In the genomic region with DNA sequence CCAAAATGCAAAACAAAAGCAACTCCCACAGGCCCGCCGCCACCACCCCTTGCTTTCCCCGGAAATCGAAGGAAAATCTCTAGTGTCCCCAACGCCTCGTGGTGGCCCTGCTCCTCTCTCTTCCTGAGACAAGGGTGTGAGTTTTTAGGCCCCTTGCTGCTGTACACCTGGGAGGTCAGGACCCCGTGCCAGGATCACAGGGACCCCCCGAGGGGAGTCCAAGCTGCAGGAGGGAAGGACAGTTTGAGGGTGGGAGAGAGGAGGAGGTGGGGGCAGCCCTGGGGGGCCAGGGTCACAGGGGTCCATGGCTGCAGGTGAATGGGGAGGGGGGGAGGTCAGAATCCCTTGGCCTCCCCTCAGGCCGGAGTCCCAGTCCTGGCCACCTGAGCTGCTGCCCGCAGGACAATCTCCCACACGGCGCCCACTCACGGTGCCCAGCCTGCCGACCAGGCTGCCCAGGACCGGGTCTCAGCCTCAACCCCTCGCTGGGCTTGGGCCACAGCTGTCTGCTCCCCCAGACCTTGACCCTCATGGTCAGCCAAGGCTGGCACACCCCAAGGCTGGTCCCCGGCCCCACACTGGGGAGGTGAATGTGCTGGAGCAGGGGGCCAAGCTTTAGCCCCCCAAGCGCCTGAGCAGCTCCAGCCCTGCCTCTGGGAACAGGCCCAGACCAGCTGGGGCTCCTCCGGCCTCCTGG, we compare ENCODE assay signal across 8 cellular contexts. TPM values are rescaled to one million over a fixed set of nuclear protein-coding genes. Genes with fewer than 3 reads are reported as not detected.
A peak's percentile ranks its signal among the peaks of the same experiment; 100 is the strongest.
DNase-seq lines count a peak whose midpoint lies in the region; ATAC-seq, FAIRE-seq and TF ChIP-seq lines count a peak whose summit lies in the region.

No MANE protein-coding gene starts in this region.

- no peak for TF ChIP-seq CTCF in A549 (IDR thresholded peaks at IDR 0.05)

- FAIRE-seq in A549 (lab: Jason Lieb, UNC), result no peak

- H3K4me3 ChIP-seq in A549 (peak overlapping the region; percentile 35; the same call in 2 of the 3 replicates), muscle layer of colon (ENCODE audit: low read depth in 1 of 2, low read length in 2 of 2) (peak overlapping the region in 1 of 2 donors; percentile 58)
- H3K4me3 ChIP-seq in effector memory CD4-positive, alpha-beta T cell (ENCODE audit: insufficient read depth, low read depth, low read length, poor library complexity, severe bottlenecking), result peak overlapping the region; percentile 26

- H3K27me3 ChIP-seq in effector memory CD4-positive, alpha-beta T cell (replicated peaks; ENCODE audit: control insufficient read depth, insufficient read depth, low read length, poor library complexity, severe bottlenecking), result no peaks in the 10 kb centered on the region
- no peaks in the 10 kb centered on the region for H3K27me3 ChIP-seq in muscle layer of colon (ENCODE audit: control insufficient read depth in 1 of 2, insufficient read depth in 2 of 2, low read length in 2 of 2)

- DNase-seq in A549 (ENCODE audit: low read depth in 1 of 2, low spot score in 1 of 2), result no peak
- DNase-seq in HK-2 (ENCODE audit: unreplicated experiment), result peak; percentile 18
- DNase-seq in effector memory CD4-positive, alpha-beta T cell, result no peak
- DNase-seq in NCI-H187 treated with DMSO at 0.1 percent for 48 hours (lab: John Stamatoyannopoulos, UW), result no peak
- DNase-seq in SW480 (ENCODE audit: low spot score), result no peak
- DNase-seq in DMS79 (lab: John Stamatoyannopoulos, UW), result no peak

- TF ChIP-seq RAD21 in A549 (conservative IDR thresholded peaks at IDR 0.05 in 1 of 2, IDR thresholded peaks at IDR 0.05 in 1 of 2), result no peak

- peak overlapping the region; percentile 40 to 88; a peak in 5 of 6 replicates for H3K27ac ChIP-seq in A549
- peak overlapping the region; percentile 78 for H3K27ac ChIP-seq in effector memory CD4-positive, alpha-beta T cell (ENCODE audit: insufficient read depth, low read length, poor library complexity, severe bottlenecking)
- H3K27ac ChIP-seq in muscle layer of colon (ENCODE audit: low read depth, low read length), result peak overlapping the region; percentile 59

- ATAC-seq in A549, result no peak
- ATAC-seq in HG03439 (IDR thresholded peaks at IDR 0.05; ENCODE audit: unreplicated experiment), result no peak

- POLR2A ChIA-PET in A549 (lab: Yijun Ruan, JAX), result interaction anchor here (0.8 kb wide), 1 partner anchor 230 kb away, joined by 5 read pairs; no protein-coding TSS in a partner anchor

- WGBS in A549 (ENCODE audit: missing lambda C conversion rate), result 43% methylated on average over 15 of the region's 19 CpGs

- TF ChIP-seq POLR2A in A549 (IDR thresholded peaks at IDR 0.05; ENCODE audit: low read length), result no peak

- no peak overlapping the region for H3K9ac ChIP-seq in muscle layer of colon (ENCODE audit: low read length)

- H3K36me3 ChIP-seq in effector memory CD4-positive, alpha-beta T cell (ENCODE audit: control insufficient read depth, insufficient read depth, low read length), result no peaks in the 10 kb centered on the region
- peaks cover 6% of the 10 kb centered on the region for H3K36me3 ChIP-seq in muscle layer of colon (ENCODE audit: insufficient read depth, low read length)

- H3K9me3 ChIP-seq in A549 (no peaks in the 10 kb centered on the region), muscle layer of colon (ENCODE audit: low read length) (no peaks in the 10 kb centered on the region)
- no peaks in the 10 kb centered on the region for H3K9me3 ChIP-seq in effector memory CD4-positive, alpha-beta T cell (ENCODE audit: control insufficient read depth, low read length)

- CTCF ChIA-PET in A549 (lab: Yijun Ruan, JAX), result interaction anchor here (0.6 to 7.0 kb wide), 9 partner anchors 15 to 494 kb away, joined by 3 to 87 read pairs (median 7); a partner anchor contains a TSS

- H3K4me1 ChIP-seq in A549, result peaks cover 43% of the 10 kb centered on the region
- peaks cover 22% of the 10 kb centered on the region for H3K4me1 ChIP-seq in effector memory CD4-positive, alpha-beta T cell (ENCODE audit: control insufficient read depth, insufficient read depth, low read length, poor library complexity, severe bottlenecking)
- H3K4me1 ChIP-seq in muscle layer of colon (ENCODE audit: insufficient read depth, low read length), result peaks cover 55% of the 10 kb centered on the region

- H3K4me2 ChIP-seq in A549, result peak overlapping the region; percentile 98

- TF ChIP-seq EP300 in A549 (IDR thresholded peaks at IDR 0.05), result no peak

TF ChIP-seq in A549, 52 proteins besides CTCF, POLR2A, EP300 and RAD21:
- TF ChIP-seq PHF8 (IDR thresholded peaks at IDR 0.05; ENCODE audit: borderline replicate concordance, low read depth), result no peak
- TF ChIP-seq, protein P1, sequence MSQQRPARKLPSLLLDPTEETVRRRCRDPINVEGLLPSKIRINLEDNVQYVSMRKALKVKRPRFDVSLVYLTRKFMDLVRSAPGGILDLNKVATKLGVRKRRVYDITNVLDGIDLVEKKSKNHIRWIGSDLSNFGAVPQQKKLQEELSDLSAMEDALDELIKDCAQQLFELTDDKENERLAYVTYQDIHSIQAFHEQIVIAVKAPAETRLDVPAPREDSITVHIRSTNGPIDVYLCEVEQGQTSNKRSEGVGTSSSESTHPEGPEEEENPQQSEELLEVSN (IDR thresholded peaks at IDR 0.05; ENCODE audit: borderline replicate concordance, low read depth), result 0 out of 2 replicates have a peak, but pooled peaks have one; percentile 22
- no peak for TF ChIP-seq HOXB5 (CRISPR knock-in tag; IDR thresholded peaks at IDR 0.05)
- TF ChIP-seq, protein P2, sequence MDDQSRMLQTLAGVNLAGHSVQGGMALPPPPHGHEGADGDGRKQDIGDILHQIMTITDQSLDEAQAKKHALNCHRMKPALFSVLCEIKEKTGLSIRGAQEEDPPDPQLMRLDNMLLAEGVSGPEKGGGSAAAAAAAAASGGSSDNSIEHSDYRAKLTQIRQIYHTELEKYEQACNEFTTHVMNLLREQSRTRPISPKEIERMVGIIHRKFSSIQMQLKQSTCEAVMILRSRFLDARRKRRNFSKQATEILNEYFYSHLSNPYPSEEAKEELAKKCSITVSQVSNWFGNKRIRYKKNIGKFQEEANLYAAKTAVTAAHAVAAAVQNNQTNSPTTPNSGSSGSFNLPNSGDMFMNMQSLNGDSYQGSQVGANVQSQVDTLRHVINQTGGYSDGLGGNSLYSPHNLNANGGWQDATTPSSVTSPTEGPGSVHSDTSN (IDR thresholded peaks at IDR 0.05), result peak; percentile 23
- TF ChIP-seq, protein P3, sequence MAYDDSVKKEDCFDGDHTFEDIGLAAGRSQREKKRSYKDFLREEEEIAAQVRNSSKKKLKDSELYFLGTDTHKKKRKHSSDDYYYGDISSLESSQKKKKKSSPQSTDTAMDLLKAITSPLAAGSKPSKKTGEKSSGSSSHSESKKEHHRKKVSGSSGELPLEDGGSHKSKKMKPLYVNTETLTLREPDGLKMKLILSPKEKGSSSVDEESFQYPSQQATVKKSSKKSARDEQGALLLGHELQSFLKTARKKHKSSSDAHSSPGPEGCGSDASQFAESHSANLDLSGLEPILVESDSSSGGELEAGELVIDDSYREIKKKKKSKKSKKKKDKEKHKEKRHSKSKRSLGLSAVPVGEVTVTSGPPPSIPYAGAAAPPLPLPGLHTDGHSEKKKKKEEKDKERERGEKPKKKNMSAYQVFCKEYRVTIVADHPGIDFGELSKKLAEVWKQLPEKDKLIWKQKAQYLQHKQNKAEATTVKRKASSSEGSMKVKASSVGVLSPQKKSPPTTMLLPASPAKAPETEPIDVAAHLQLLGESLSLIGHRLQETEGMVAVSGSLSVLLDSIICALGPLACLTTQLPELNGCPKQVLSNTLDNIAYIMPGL (CRISPR knock-in tag; IDR thresholded peaks at IDR 0.05; ENCODE audit: borderline replicate concordance), result no peak

RNA-seq across cellular contexts. Expression of a gene that starts 19.9 kb away (rescaled TPM):
- polyA plus RNA-seq in A549 (2011; rRNA removed), result 1.0 and 1.2 TPM in 2 replicates
- 1.1 and 1.3 TPM in 2 replicates for polyA plus RNA-seq in A549 (2012; cell fraction: cytosol; rRNA removed)
- polyA plus RNA-seq in A549 (2012; cell fraction: nucleus; rRNA removed), result 2.4 and 3.6 TPM in 2 replicates
- 1.2 to 1.5 TPM (median 1.4 TPM) in 3 replicates for polyA plus RNA-seq in A549 (2017; fragmentation: RNase III; extraction: RNeasy Plus Mini Kit Qiagen cat#74134 plus additional on column Dnase treatment)
- 1.8 and 2.6 TPM in 2 replicates for polyA minus RNA-seq in A549 (2011; rRNA and poly(A)+ RNA removed)
